14 cellular contexts compared by ENCODE assay signal in genomic region chr4:88705805-88706518, GRCh38. TPM values are rescaled to one million over a fixed set of nuclear protein-coding genes. Genes with fewer than 3 reads are reported as not detected.
DNase-seq lines count a peak whose midpoint lies in the region; ATAC-seq and TF ChIP-seq lines count a peak whose summit lies in the region.
"Had no signal": no experiment of that assay in that cellular context is flagged by ENCODE, and none has a peak within 500 bp of the region (broad histone marks: within the 10 kb centered on the region; RNA-seq: fewer than 3 reads in every experiment).

No MANE protein-coding gene starts in this region.

- no peaks in the 10 kb centered on the region for H3K9me3 ChIP-seq in mammary epithelial cell (replicated peaks; ENCODE audit: insufficient read depth, low read length)
- no peaks in the 10 kb centered on the region for H3K9me3 ChIP-seq in thoracic aorta
- H3K9me3 ChIP-seq: lower lobe of right lung had no signal

- peaks cover 72% of the 10 kb centered on the region for H3K36me3 Mint-ChIP-seq in activated T-cell treated with anti-CD3 and anti-CD28 coated beads, Interleukin-2, amount 50 U/mL, for 24 hours (ENCODE audit: low read depth)

- BruUV-seq in mammary epithelial cell (replicated peaks; lab: Mats Ljungman, UMichigan), result no TSS peak

- no peaks in the 10 kb centered on the region for H3K79me2 ChIP-seq in mammary epithelial cell (ENCODE audit: insufficient read depth, low read length)

- no peak for DNase-seq in activated T-cell treated with anti-CD3 and anti-CD28 coated beads, Interleukin-2, amount 50 U/mL, for 24 hours
- no peak for DNase-seq in activated T-cell treated with anti-CD3 and anti-CD28 coated beads for 4 hours
- peak; percentile 19 for DNase-seq in mammary epithelial cell
- peak; percentile 50 for DNase-seq in iris pigment epithelial cell (ENCODE audit: low read depth)
- DNase-seq in thoracic aorta (ENCODE audit: low spot score), result no peak
- no peak for DNase-seq in SKM-1 treated with dmso at 0.1 percent for 144 hours (lab: John Stamatoyannopoulos, UW; ENCODE audit: unreplicated experiment)
- no peak for DNase-seq in central memory CD4-positive, alpha-beta T cell
- no peak for DNase-seq in stimulated activated CD4-positive, alpha-beta T cell treated with anti-CD3 and anti-CD28 coated beads, Interleukin-12 subunit alpha, Interleukin-12 subunit beta, amount 100 ng/mL, for 4 hours
- DNase-seq: activated T-cell treated with anti-CD3 and anti-CD28 coated beads, Interleukin-2, amount 50 U/mL, for 4 hours; lower lobe of right lung; MM.1S had no signal

- H3K4me3 ChIP-seq in mammary epithelial cell (replicated peaks in 1 of 3; ENCODE audit: insufficient read depth in 1 of 3, low read depth in 2 of 3, low read length in 3 of 3) (no peak overlapping the region), thoracic aorta (no peak overlapping the region)
- H3K4me3 ChIP-seq: lower lobe of right lung, ovary had no signal

- intact Hi-C loops in mammary epithelial cell (cut with micrococcal nuclease), result loop anchor here (1.0 to 2.0 kb wide), 2 partner anchors 85 to 319 kb away; no protein-coding TSS in a partner anchor

- TF ChIP-seq CTCF in mammary epithelial cell (conservative IDR thresholded peaks at IDR 0.05 in 1 of 2, IDR thresholded peaks at IDR 0.05 in 1 of 2; ENCODE audit: extremely low read depth in 1 of 2, insufficient read depth in 1 of 2, low read depth in 1 of 2, low read length in 2 of 2), result no peak
- TF ChIP-seq CTCF in thoracic aorta (IDR thresholded peaks at IDR 0.05), result no peak

- dilution Hi-C loops in mammary epithelial cell (cut with HindIII; ENCODE audit: low sequenced_read_pairs), result no loop called here

- no peaks in the 10 kb centered on the region for H4K20me1 ChIP-seq in mammary epithelial cell (ENCODE audit: insufficient read depth, low read length)

- H3K27me3 ChIP-seq in mammary epithelial cell (ENCODE audit: insufficient read depth, low read length) (no peaks in the 10 kb centered on the region), thoracic aorta (replicated peaks; ENCODE audit: insufficient read depth) (no peaks in the 10 kb centered on the region)
- H3K27me3 ChIP-seq: ovary had no signal

- peak overlapping the region; percentile 66 for H3K27ac Mint-ChIP-seq in activated T-cell treated with anti-CD3 and anti-CD28 coated beads, Interleukin-2, amount 50 U/mL, for 24 hours

- H3K4me1 ChIP-seq in mammary epithelial cell (ENCODE audit: insufficient read depth, low read length) (peaks cover 4% of the 10 kb centered on the region), thoracic aorta (ENCODE audit: control insufficient read depth in 1 of 2, low read depth in 2 of 2) (peaks cover 5 to 19% of the 10 kb centered on the region in 2 donors)

- H3K9ac ChIP-seq in mammary epithelial cell (ENCODE audit: insufficient read depth, low read length), result no peak overlapping the region

- no peak overlapping the region for H3K4me3 Mint-ChIP-seq in activated T-cell treated with anti-CD3 and anti-CD28 coated beads, Interleukin-2, amount 50 U/mL, for 24 hours
- H3K4me3 Mint-ChIP-seq: activated T-cell treated with anti-CD3 and anti-CD28 coated beads, Interleukin-2, amount 50 U/mL, for 4 hours had no signal

- CTCF ChIA-PET in mammary epithelial cell (lab: Charles Lee; ENCODE audit: low non-redundant PET), result interaction anchor here (0.5 to 0.6 kb wide), 2 partner anchors 8 to 167 kb away, joined by 3 to 4 read pairs; no protein-coding TSS in a partner anchor

- H3K4me1 Mint-ChIP-seq in activated T-cell treated with anti-CD3 and anti-CD28 coated beads, Interleukin-2, amount 50 U/mL, for 24 hours (ENCODE audit: low read depth), result peaks cover 14% of the 10 kb centered on the region

- no peak overlapping the region for H2AFZ ChIP-seq in mammary epithelial cell (ENCODE audit: low read depth, low read length)

- H3K27ac ChIP-seq in mammary epithelial cell (ENCODE audit: insufficient read depth, low read depth, low read length) (no peak overlapping the region), thoracic aorta (peak overlapping the region; percentile 14 to 82)
- H3K27ac ChIP-seq: HL-60, lower lobe of right lung, ovary, WERI-Rb-1 had no signal

- H3K4me2 ChIP-seq in mammary epithelial cell (ENCODE audit: insufficient read depth, low read depth, low read length), result no peak overlapping the region

- no peak for ATAC-seq in thoracic aorta (ENCODE audit: insufficient number of reproducible peaks, low FRiP score, low read depth)
- ATAC-seq: activated T-cell treated with anti-CD3 and anti-CD28 coated beads, Interleukin-2, amount 50 U/mL, for 4 hours had no signal

- in situ Hi-C loops in mammary epithelial cell (cut with MboI; ENCODE audit: low sequenced_read_pairs in 2 of 2), result no loop called here

- 16% methylated on average over 3 of the region's 3 CpGs for WGBS in mammary epithelial cell (ENCODE audit: low coverage, missing lambda C conversion rate)

- H3K36me3 ChIP-seq in mammary epithelial cell (ENCODE audit: insufficient read depth, low read length) (peaks cover 4% of the 10 kb centered on the region), thoracic aorta (peaks cover 11% of the 10 kb centered on the region)
- H3K36me3 ChIP-seq: ovary, WERI-Rb-1 had no signal

- H3K9me3 Mint-ChIP-seq in activated T-cell treated with anti-CD3 and anti-CD28 coated beads, Interleukin-2, amount 50 U/mL, for 24 hours, result no peaks in the 10 kb centered on the region
- H3K9me3 Mint-ChIP-seq: activated T-cell treated with anti-CD3 and anti-CD28 coated beads, Interleukin-2, amount 50 U/mL, for 4 hours had no signal

- H3K27me3 Mint-ChIP-seq in activated T-cell treated with anti-CD3 and anti-CD28 coated beads, Interleukin-2, amount 50 U/mL, for 24 hours, result no peaks in the 10 kb centered on the region

RNA-seq across cellular contexts. Expression of gene NAP1L5, which starts 8.3 kb away (rescaled TPM):
- total RNA-seq in mammary epithelial cell (1 to 10 TPM; 2.8 to 4.7 TPM), thoracic aorta (1 to 10 TPM; 6.0 to 6.2 TPM)
- 2.3 TPM for polyA plus RNA-seq in mammary epithelial cell
- polyA minus RNA-seq in mammary epithelial cell, result 0.88 TPM

Comparison
In these comparisons a context has a peak if more than half of its experiments do, and no peak if none do; other contexts are left out.
1. DNase-seq: peak in mammary epithelial cell (single experiment) and iris pigment epithelial cell (single experiment); none in activated T-cell treated with anti-CD3 and anti-CD28 coated beads, Interleukin-2, amount 50 U/mL, for 24 hours (single experiment), activated T-cell treated with anti-CD3 and anti-CD28 coated beads for 4 hours (single experiment), thoracic aorta (single experiment), SKM-1 treated with dmso at 0.1 percent for 144 hours (single experiment), central memory CD4-positive, alpha-beta T cell (single experiment) and stimulated activated CD4-positive, alpha-beta T cell treated with anti-CD3 and anti-CD28 coated beads, Interleukin-12 subunit alpha, Interleukin-12 subunit beta, amount 100 ng/mL, for 4 hours (single experiment).